Comparison of ENCODE assay signal across 15 cellular contexts in the genomic region with DNA sequence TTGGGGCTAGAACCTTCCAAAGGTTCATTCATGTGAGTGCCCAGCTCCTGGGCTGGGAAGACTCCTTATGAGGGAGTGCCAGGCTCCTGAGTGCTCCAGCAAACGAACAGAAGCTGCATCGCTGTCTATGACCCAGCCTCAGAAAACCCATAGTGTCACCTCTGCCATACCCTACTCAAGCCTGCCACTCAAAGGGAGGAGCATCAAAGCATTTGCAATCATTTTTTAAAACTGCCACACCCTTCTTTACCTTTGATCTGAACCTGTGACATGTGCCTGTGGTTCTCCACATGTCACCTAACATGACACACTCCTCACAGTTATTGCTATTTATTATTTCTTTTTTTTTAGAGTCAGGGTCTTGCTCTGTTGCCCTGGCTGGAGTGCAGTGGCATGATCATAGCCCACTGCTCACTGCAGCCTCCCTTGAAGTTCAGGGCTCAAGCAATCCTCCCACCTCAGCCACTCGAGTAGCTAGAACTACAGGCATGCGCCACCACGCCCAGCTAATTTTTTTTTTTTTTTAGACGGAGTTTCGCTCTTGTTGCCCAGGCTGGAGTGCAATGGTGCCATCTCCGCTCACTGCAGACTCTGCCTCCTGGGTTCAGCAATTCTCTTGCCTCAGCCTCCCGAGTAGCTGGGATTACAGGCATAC. TPM values are rescaled to one million over a fixed set of nuclear protein-coding genes. Genes with fewer than 3 reads are reported as not detected.
DNase-seq lines count a peak whose midpoint lies in the region; ATAC-seq lines count a peak whose summit lies in the region.
"Had no signal": no experiment of that assay in that cellular context is flagged by ENCODE, and none has a peak within 500 bp of the region (broad histone marks: within the 10 kb centered on the region; RNA-seq: fewer than 3 reads in every experiment).

No MANE protein-coding gene starts in this region.

- no peak for DNase-seq in activated CD8-positive, alpha-beta memory T cell treated with anti-CD3 and anti-CD28 coated beads, Interleukin-2, amount 10 ng/mL, durations not matched to agents 7 days and 5 days
- no peak for DNase-seq in activated CD8-positive, alpha-beta memory T cell treated with anti-CD3 and anti-CD28 coated beads, Interleukin-2, amount 50 U/mL, for 48 hours
- peak; percentile 34 for DNase-seq in activated T-helper 2 cell treated with anti-CD3 and anti-CD28 coated beads, Interferon-gamma antibody, Interleukin-2, Interleukin-4, amounts not matched to agents 10 μg/mL and 5 μg/mL and 100 μg/mL, durations not matched to agents 14 hours and 24 hours and 36 hours (ENCODE audit: low spot score)
- peak in 7 of 9 donors; percentile 82 to 93 (median 90) for DNase-seq in naive thymus-derived CD4-positive, alpha-beta T cell
- DNase-seq in NCI-H1436 treated with DMSO at 0.1 percent for 48 hours (lab: John Stamatoyannopoulos, UW) (no peak), DMS114 treated with DMSO at 0.1 percent for 48 hours (lab: John Stamatoyannopoulos, UW; ENCODE audit: unreplicated experiment) (no peak)
- DNase-seq: Caco-2, NCI-H82, nephron progenitor cell, upper lobe of left lung had no signal

- intact Hi-C loops in activated T-helper 2 cell treated with anti-CD3 and anti-CD28 coated beads, Interferon-gamma antibody, Interleukin-2, Interleukin-4, amounts not matched to agents 10 μg/mL and 5 μg/mL and 100 μg/mL, durations not matched to agents 14 hours and 24 hours and 36 hours (cut with micrococcal nuclease): no loop called here
- intact Hi-C loops in naive thymus-derived CD4-positive, alpha-beta T cell (cut with micrococcal nuclease): loop anchor here in 1 of 2 donors (1.0 to 10.0 kb wide), 6 partner anchors 7 to 1019 kb away; a partner anchor contains a TSS

- H3K9me3 Mint-ChIP-seq in activated CD8-positive, alpha-beta memory T cell treated with anti-CD3 and anti-CD28 coated beads, Interleukin-2, amount 10 ng/mL, durations not matched to agents 7 days and 5 days (ENCODE audit: low read depth): no peaks in the 10 kb centered on the region
- peaks cover 27% of the 10 kb centered on the region for H3K9me3 Mint-ChIP-seq in T-helper 1 cell treated with Interleukin-12 subunit alpha and Interleukin-12 subunit beta and Interleukin-4 antibody, amounts not matched to agents 30 μg/mL and 1 μg/mL, for 36 hours
- H3K9me3 Mint-ChIP-seq in activated T-helper 2 cell treated with anti-CD3 and anti-CD28 coated beads, Interferon-gamma antibody, Interleukin-2, Interleukin-4, amounts not matched to agents 10 μg/mL and 5 μg/mL and 100 μg/mL, durations not matched to agents 14 hours and 24 hours and 36 hours: peaks cover 14% of the 10 kb centered on the region
- H3K9me3 Mint-ChIP-seq in naive thymus-derived CD4-positive, alpha-beta T cell: peaks cover 0 to 20% (median 2%) of the 10 kb centered on the region in 11 donors

- no peaks in the 10 kb centered on the region for H3K9me3 ChIP-seq in naive thymus-derived CD4-positive, alpha-beta T cell (ENCODE audit: control insufficient read depth in 2 of 3, low read length in 3 of 3)
- H3K9me3 ChIP-seq: Caco-2, upper lobe of left lung had no signal

- no peak overlapping the region for H3K27ac Mint-ChIP-seq in activated CD8-positive, alpha-beta memory T cell treated with anti-CD3 and anti-CD28 coated beads, Interleukin-2, amount 10 ng/mL, durations not matched to agents 7 days and 5 days
- peak overlapping the region; percentile 72 for H3K27ac Mint-ChIP-seq in T-helper 1 cell treated with Interleukin-12 subunit alpha and Interleukin-12 subunit beta and Interleukin-4 antibody, amounts not matched to agents 30 μg/mL and 1 μg/mL, for 36 hours
- no peak overlapping the region for H3K27ac Mint-ChIP-seq in activated T-helper 2 cell treated with anti-CD3 and anti-CD28 coated beads, Interferon-gamma antibody, Interleukin-2, Interleukin-4, amounts not matched to agents 10 μg/mL and 5 μg/mL and 100 μg/mL, durations not matched to agents 14 hours and 24 hours and 36 hours
- H3K27ac Mint-ChIP-seq in naive thymus-derived CD4-positive, alpha-beta T cell: peak overlapping the region; percentile 80 to 99 (median 95)
- H3K27ac Mint-ChIP-seq: nephron progenitor cell had no signal

- peak overlapping the region; percentile 41 for H3K4me3 ChIP-seq in naive thymus-derived CD4-positive, alpha-beta T cell (ENCODE audit: low read length)
- H3K4me3 ChIP-seq: cardiac muscle cell, upper lobe of left lung had no signal

- CTCF ChIA-PET in activated CD8-positive, alpha-beta memory T cell treated with anti-CD3 and anti-CD28 coated beads, Interleukin-2, amount 10 ng/mL, durations not matched to agents 7 days and 5 days (lab: Charles Lee): interaction anchor here (1.3 to 5.5 kb wide), 2 partner anchors 17 to 39 kb away, joined by 4 to 66 read pairs; no protein-coding TSS in a partner anchor
- CTCF ChIA-PET in naive thymus-derived CD4-positive, alpha-beta T cell (lab: Charles Lee): interaction anchor here (0.6 to 7.8 kb wide), 14 partner anchors 9 to 98 kb away, joined by 3 to 91 read pairs (median 4); no protein-coding TSS in a partner anchor

- peak overlapping the region; percentile 73 for H3K27ac ChIP-seq in naive thymus-derived CD4-positive, alpha-beta T cell (ENCODE audit: low read depth, low read length)
- H3K27ac ChIP-seq: cardiac muscle cell, foreskin keratinocyte, RWPE1, upper lobe of left lung had no signal

- peaks cover 40% of the 10 kb centered on the region for H3K4me1 Mint-ChIP-seq in activated CD8-positive, alpha-beta memory T cell treated with anti-CD3 and anti-CD28 coated beads, Interleukin-2, amount 10 ng/mL, durations not matched to agents 7 days and 5 days
- peaks cover 49% of the 10 kb centered on the region for H3K4me1 Mint-ChIP-seq in T-helper 1 cell treated with Interleukin-12 subunit alpha and Interleukin-12 subunit beta and Interleukin-4 antibody, amounts not matched to agents 30 μg/mL and 1 μg/mL, for 36 hours (ENCODE audit: low read depth)
- peaks cover 53% of the 10 kb centered on the region for H3K4me1 Mint-ChIP-seq in activated T-helper 2 cell treated with anti-CD3 and anti-CD28 coated beads, Interferon-gamma antibody, Interleukin-2, Interleukin-4, amounts not matched to agents 10 μg/mL and 5 μg/mL and 100 μg/mL, durations not matched to agents 14 hours and 24 hours and 36 hours (ENCODE audit: low read depth)
- H3K4me1 Mint-ChIP-seq in naive thymus-derived CD4-positive, alpha-beta T cell: peaks cover 52 to 83% (median 78%) of the 10 kb centered on the region in 7 donors

- H3K36me3 Mint-ChIP-seq in activated CD8-positive, alpha-beta memory T cell treated with anti-CD3 and anti-CD28 coated beads, Interleukin-2, amount 10 ng/mL, durations not matched to agents 7 days and 5 days: peaks cover 8% of the 10 kb centered on the region
- peaks cover 15% of the 10 kb centered on the region for H3K36me3 Mint-ChIP-seq in T-helper 1 cell treated with Interleukin-12 subunit alpha and Interleukin-12 subunit beta and Interleukin-4 antibody, amounts not matched to agents 30 μg/mL and 1 μg/mL, for 36 hours (ENCODE audit: low read depth)
- H3K36me3 Mint-ChIP-seq in activated T-helper 2 cell treated with anti-CD3 and anti-CD28 coated beads, Interferon-gamma antibody, Interleukin-2, Interleukin-4, amounts not matched to agents 10 μg/mL and 5 μg/mL and 100 μg/mL, durations not matched to agents 14 hours and 24 hours and 36 hours (ENCODE audit: low read depth): peaks cover 10% of the 10 kb centered on the region
- peaks cover 0 to 32% (median 0%) of the 10 kb centered on the region in 5 donors for H3K36me3 Mint-ChIP-seq in naive thymus-derived CD4-positive, alpha-beta T cell

- H3K27me3 ChIP-seq in naive thymus-derived CD4-positive, alpha-beta T cell (ENCODE audit: control insufficient read depth in 2 of 2, insufficient read depth in 2 of 2, low read length in 2 of 2): no peaks in the 10 kb centered on the region
- H3K27me3 ChIP-seq: cardiac muscle cell, foreskin keratinocyte, upper lobe of left lung had no signal

- peaks cover 46 to 70% of the 10 kb centered on the region in 2 donors for H3K4me1 ChIP-seq in naive thymus-derived CD4-positive, alpha-beta T cell (ENCODE audit: control insufficient read depth in 2 of 2, insufficient read depth in 2 of 2, low read length in 2 of 2)

- H3K27me3 Mint-ChIP-seq in activated CD8-positive, alpha-beta memory T cell treated with anti-CD3 and anti-CD28 coated beads, Interleukin-2, amount 10 ng/mL, durations not matched to agents 7 days and 5 days: no peaks in the 10 kb centered on the region
- no peaks in the 10 kb centered on the region for H3K27me3 Mint-ChIP-seq in T-helper 1 cell treated with Interleukin-12 subunit alpha and Interleukin-12 subunit beta and Interleukin-4 antibody, amounts not matched to agents 30 μg/mL and 1 μg/mL, for 36 hours (ENCODE audit: low read depth)
- H3K27me3 Mint-ChIP-seq in activated T-helper 2 cell treated with anti-CD3 and anti-CD28 coated beads, Interferon-gamma antibody, Interleukin-2, Interleukin-4, amounts not matched to agents 10 μg/mL and 5 μg/mL and 100 μg/mL, durations not matched to agents 14 hours and 24 hours and 36 hours (ENCODE audit: low read depth): no peaks in the 10 kb centered on the region
- H3K27me3 Mint-ChIP-seq in naive thymus-derived CD4-positive, alpha-beta T cell: no peaks in the 10 kb centered on the region

- H3K36me3 ChIP-seq in naive thymus-derived CD4-positive, alpha-beta T cell (ENCODE audit: control insufficient read depth in 2 of 3, insufficient read depth in 3 of 3, low read length in 3 of 3): no peaks in the 10 kb centered on the region
- H3K36me3 ChIP-seq: cardiac muscle cell, upper lobe of left lung had no signal

- no peak overlapping the region for H3K4me3 Mint-ChIP-seq in activated CD8-positive, alpha-beta memory T cell treated with anti-CD3 and anti-CD28 coated beads, Interleukin-2, amount 10 ng/mL, durations not matched to agents 7 days and 5 days
- H3K4me3 Mint-ChIP-seq in T-helper 1 cell treated with Interleukin-12 subunit alpha and Interleukin-12 subunit beta and Interleukin-4 antibody, amounts not matched to agents 30 μg/mL and 1 μg/mL, for 36 hours: peak overlapping the region; percentile 58
- no peak overlapping the region for H3K4me3 Mint-ChIP-seq in activated T-helper 2 cell treated with anti-CD3 and anti-CD28 coated beads, Interferon-gamma antibody, Interleukin-2, Interleukin-4, amounts not matched to agents 10 μg/mL and 5 μg/mL and 100 μg/mL, durations not matched to agents 14 hours and 24 hours and 36 hours (ENCODE audit: low read depth)
- peak overlapping the region; percentile 58 to 80 (median 72) for H3K4me3 Mint-ChIP-seq in naive thymus-derived CD4-positive, alpha-beta T cell
- H3K4me3 Mint-ChIP-seq: nephron progenitor cell had no signal

- POLR2A ChIA-PET in naive thymus-derived CD4-positive, alpha-beta T cell (lab: Charles Lee): interaction anchor here (0.6 to 5.7 kb wide), 14 partner anchors 9 to 268 kb away, joined by 3 to 59 read pairs (median 6); a partner anchor contains a TSS

- peak; percentile 22 for ATAC-seq in activated CD8-positive, alpha-beta memory T cell treated with anti-CD3 and anti-CD28 coated beads, Interleukin-2, amount 10 ng/mL, durations not matched to agents 7 days and 5 days
- ATAC-seq in naive thymus-derived CD4-positive, alpha-beta T cell: peak; percentile 96
- ATAC-seq in HG02759 (IDR thresholded peaks at IDR 0.05; ENCODE audit: unreplicated experiment): no peak

RNA-seq across cellular contexts. Expression of a gene that starts 7.3 kb away (rescaled TPM):
- 10 to 100 TPM; 14.8 to 18.2 TPM for total RNA-seq in activated CD8-positive, alpha-beta memory T cell treated with anti-CD3 and anti-CD28 coated beads, Interleukin-2, amount 10 ng/mL, durations not matched to agents 7 days and 5 days
- total RNA-seq in activated T-helper 2 cell treated with anti-CD3 and anti-CD28 coated beads, Interferon-gamma antibody, Interleukin-2, Interleukin-4, amounts not matched to agents 10 μg/mL and 5 μg/mL and 100 μg/mL, durations not matched to agents 14 hours and 24 hours and 36 hours: 13.5 and 17.3 TPM in 2 replicates
- total RNA-seq in naive thymus-derived CD4-positive, alpha-beta T cell: 10 to 100 TPM; 15.6 to 34.4 (median 19.0) TPM
- 10 to 100 TPM in 1 of 2 donors, 1 to 10 TPM in 1; 10.0 to 15.4 TPM for polyA plus RNA-seq in naive thymus-derived CD4-positive, alpha-beta T cell

Comparison
In these comparisons a context has a peak if more than half of its experiments do, and no peak if none do; other contexts are left out.
1. DNase-seq: peak in activated T-helper 2 cell treated with anti-CD3 and anti-CD28 coated beads, Interferon-gamma antibody, Interleukin-2, Interleukin-4, amounts not matched to agents 10 μg/mL and 5 μg/mL and 100 μg/mL, durations not matched to agents 14 hours and 24 hours and 36 hours (single experiment) and naive thymus-derived CD4-positive, alpha-beta T cell (7 of 9); none in activated CD8-positive, alpha-beta memory T cell treated with anti-CD3 and anti-CD28 coated beads, Interleukin-2, amount 10 ng/mL, durations not matched to agents 7 days and 5 days (single experiment), activated CD8-positive, alpha-beta memory T cell treated with anti-CD3 and anti-CD28 coated beads, Interleukin-2, amount 50 U/mL, for 48 hours (single experiment), NCI-H1436 treated with DMSO at 0.1 percent for 48 hours (single experiment) and DMS114 treated with DMSO at 0.1 percent for 48 hours (single experiment).
2. H3K27ac Mint-ChIP-seq: peak in T-helper 1 cell treated with Interleukin-12 subunit alpha and Interleukin-12 subunit beta and Interleukin-4 antibody, amounts not matched to agents 30 μg/mL and 1 μg/mL, for 36 hours (single experiment) and naive thymus-derived CD4-positive, alpha-beta T cell (9 of 9); none in activated CD8-positive, alpha-beta memory T cell treated with anti-CD3 and anti-CD28 coated beads, Interleukin-2, amount 10 ng/mL, durations not matched to agents 7 days and 5 days (single experiment) and activated T-helper 2 cell treated with anti-CD3 and anti-CD28 coated beads, Interferon-gamma antibody, Interleukin-2, Interleukin-4, amounts not matched to agents 10 μg/mL and 5 μg/mL and 100 μg/mL, durations not matched to agents 14 hours and 24 hours and 36 hours (single experiment).
3. H3K4me3 Mint-ChIP-seq: peak in T-helper 1 cell treated with Interleukin-12 subunit alpha and Interleukin-12 subunit beta and Interleukin-4 antibody, amounts not matched to agents 30 μg/mL and 1 μg/mL, for 36 hours (single experiment) and naive thymus-derived CD4-positive, alpha-beta T cell (10 of 10); none in activated CD8-positive, alpha-beta memory T cell treated with anti-CD3 and anti-CD28 coated beads, Interleukin-2, amount 10 ng/mL, durations not matched to agents 7 days and 5 days (single experiment) and activated T-helper 2 cell treated with anti-CD3 and anti-CD28 coated beads, Interferon-gamma antibody, Interleukin-2, Interleukin-4, amounts not matched to agents 10 μg/mL and 5 μg/mL and 100 μg/mL, durations not matched to agents 14 hours and 24 hours and 36 hours (single experiment).